ENCODE assay signal across 23 cellular contexts in the genomic region with DNA sequence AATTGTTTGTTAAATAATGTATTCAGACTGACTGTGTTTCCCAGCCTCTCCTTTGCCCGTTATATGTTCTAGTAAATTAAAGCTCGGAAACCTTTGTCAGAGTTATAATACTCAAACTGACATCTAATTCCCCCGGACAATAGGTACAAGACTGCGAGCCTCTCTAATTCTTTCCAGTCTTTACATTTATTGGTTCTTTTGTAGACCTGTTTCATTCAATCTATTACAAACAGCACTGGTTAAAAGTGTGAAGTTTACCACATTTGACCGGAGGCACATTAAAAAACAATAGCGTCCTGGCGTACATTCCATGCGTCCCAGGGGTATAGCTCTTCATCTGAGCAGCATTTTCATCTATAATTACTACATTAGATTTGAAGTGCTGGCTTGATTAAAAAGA. TPM values are rescaled to one million over a fixed set of nuclear protein-coding genes. Genes with fewer than 3 reads are reported as not detected.
"Had no signal": no experiment of that assay in that cellular context is flagged by ENCODE, and none has a peak within 500 bp of the region (broad histone marks: within the 10 kb centered on the region; RNA-seq: fewer than 3 reads in every experiment).

No MANE protein-coding gene starts in this region.

- H3K4me3 Mint-ChIP-seq: activated CD4-positive, alpha-beta T cell treated with anti-CD3 and anti-CD28 coated beads, Interleukin-2, amount 10 ng/mL, durations not matched to agents 24 days and 14 days; activated CD8-positive, alpha-beta memory T cell treated with anti-CD3 and anti-CD28 coated beads, Interleukin-2, amount 10 ng/mL, durations not matched to agents 7 days and 5 days; activated CD8-positive, alpha-beta T cell treated with anti-CD3 and anti-CD28 coated beads for 36 hours; activated naive CD4-positive, alpha-beta T cell treated with anti-CD3 and anti-CD28 coated beads, Interleukin-2, amount 10 ng/mL, durations not matched to agents 7 days and 5 days; natural killer cell treated with Interleukin-12 subunit alpha and Interleukin-12 subunit beta and Interleukin-15 and Interleukin-18, amount 100 ng/mL, for 72 hours had no signal

- H3K36me3 Mint-ChIP-seq: activated CD8-positive, alpha-beta memory T cell treated with anti-CD3 and anti-CD28 coated beads, Interleukin-2, amount 10 ng/mL, durations not matched to agents 7 days and 5 days; activated naive CD4-positive, alpha-beta T cell treated with anti-CD3 and anti-CD28 coated beads, Interleukin-2, amount 10 ng/mL, durations not matched to agents 7 days and 5 days; natural killer cell treated with Interleukin-12 subunit alpha and Interleukin-12 subunit beta and Interleukin-15 and Interleukin-18, amount 100 ng/mL, for 72 hours had no signal

- H3K27me3 Mint-ChIP-seq: activated CD4-positive, alpha-beta T cell treated with anti-CD3 and anti-CD28 coated beads, Interleukin-2, amount 10 ng/mL, durations not matched to agents 24 days and 14 days; activated CD8-positive, alpha-beta memory T cell treated with anti-CD3 and anti-CD28 coated beads, Interleukin-2, amount 10 ng/mL, durations not matched to agents 7 days and 5 days; activated naive CD4-positive, alpha-beta T cell treated with anti-CD3 and anti-CD28 coated beads, Interleukin-2, amount 10 ng/mL, durations not matched to agents 7 days and 5 days had no signal

- H3K9me3 ChIP-seq: left lung, stomach, transverse colon had no signal

- H3K27ac Mint-ChIP-seq: activated CD4-positive, alpha-beta T cell treated with anti-CD3 and anti-CD28 coated beads, Interleukin-2, amount 10 ng/mL, durations not matched to agents 24 days and 14 days; activated CD8-positive, alpha-beta memory T cell treated with anti-CD3 and anti-CD28 coated beads, Interleukin-2, amount 10 ng/mL, durations not matched to agents 7 days and 5 days; activated CD8-positive, alpha-beta T cell treated with anti-CD3 and anti-CD28 coated beads for 36 hours; activated naive CD4-positive, alpha-beta T cell treated with anti-CD3 and anti-CD28 coated beads, Interleukin-2, amount 10 ng/mL, durations not matched to agents 7 days and 5 days; natural killer cell treated with Interleukin-12 subunit alpha and Interleukin-12 subunit beta and Interleukin-15 and Interleukin-18, amount 100 ng/mL, for 72 hours had no signal

- DNase-seq: activated CD4-positive, alpha-beta T cell treated with anti-CD3 and anti-CD28 coated beads, Interleukin-2, amount 10 ng/mL, durations not matched to agents 24 days and 14 days; activated CD8-positive, alpha-beta memory T cell treated with anti-CD3 and anti-CD28 coated beads, Interleukin-2, amount 10 ng/mL, durations not matched to agents 7 days and 5 days; activated CD8-positive, alpha-beta T cell treated with anti-CD3 and anti-CD28 coated beads for 36 hours; activated effector memory CD4-positive, alpha-beta T cell treated with anti-CD3 and anti-CD28 coated beads, Interleukin-2, amount 50 U/mL, for 16 hours; activated naive CD4-positive, alpha-beta T cell treated with anti-CD3 and anti-CD28 coated beads, Interleukin-2, amount 10 ng/mL, durations not matched to agents 7 days and 5 days; activated T-cell treated with anti-CD3 and anti-CD28 coated beads for 4 hours; amygdala; dermis blood vessel endothelial cell; effector CD8-positive, alpha-beta T cell; foreskin melanocyte; hippocampal formation; left lung; midbrain; nucleus accumbens; right cardiac atrium; stimulated activated CD4-positive, alpha-beta T cell treated with anti-CD3 and anti-CD28 coated beads, Interleukin-1b, Interleukin-23, amount 100 ng/mL, for 48 hours; stomach; transverse colon had no signal

- H3K27me3 ChIP-seq: left lung, stomach, transverse colon had no signal

- H2AFZ ChIP-seq: parathyroid adenoma had no signal

- H3K27ac ChIP-seq: cardiac muscle cell, left lung, parathyroid adenoma, stomach, transverse colon had no signal

- H3K4me1 Mint-ChIP-seq: activated CD4-positive, alpha-beta T cell treated with anti-CD3 and anti-CD28 coated beads, Interleukin-2, amount 10 ng/mL, durations not matched to agents 24 days and 14 days; activated CD8-positive, alpha-beta memory T cell treated with anti-CD3 and anti-CD28 coated beads, Interleukin-2, amount 10 ng/mL, durations not matched to agents 7 days and 5 days; activated naive CD4-positive, alpha-beta T cell treated with anti-CD3 and anti-CD28 coated beads, Interleukin-2, amount 10 ng/mL, durations not matched to agents 7 days and 5 days had no signal

- H3K36me3 ChIP-seq: cardiac muscle cell, left lung, stomach, transverse colon had no signal

- H3K4me3 ChIP-seq: cardiac muscle cell, left lung, lung, stomach, transverse colon had no signal

- H3K9me3 Mint-ChIP-seq: activated CD4-positive, alpha-beta T cell treated with anti-CD3 and anti-CD28 coated beads, Interleukin-2, amount 10 ng/mL, durations not matched to agents 24 days and 14 days; activated CD8-positive, alpha-beta T cell treated with anti-CD3 and anti-CD28 coated beads for 36 hours; activated naive CD4-positive, alpha-beta T cell treated with anti-CD3 and anti-CD28 coated beads, Interleukin-2, amount 10 ng/mL, durations not matched to agents 7 days and 5 days had no signal

- ATAC-seq: activated CD8-positive, alpha-beta memory T cell treated with anti-CD3 and anti-CD28 coated beads, Interleukin-2, amount 10 ng/mL, durations not matched to agents 7 days and 5 days; activated CD8-positive, alpha-beta T cell treated with anti-CD3 and anti-CD28 coated beads for 36 hours; left lung; natural killer cell treated with Interleukin-12 subunit alpha and Interleukin-12 subunit beta and Interleukin-15 and Interleukin-18, amount 100 ng/mL, for 72 hours; right cardiac atrium had no signal

- H3K9ac ChIP-seq: parathyroid adenoma had no signal

- H3K4me1 ChIP-seq: left lung, parathyroid adenoma, stomach, transverse colon had no signal

RNA-seq across cellular contexts. Expression of a gene that starts 49.9 kb away (rescaled TPM):
- total RNA-seq: activated CD4-positive, alpha-beta T cell treated with anti-CD3 and anti-CD28 coated beads, Interleukin-2, amount 10 ng/mL, durations not matched to agents 24 days and 14 days; activated CD8-positive, alpha-beta memory T cell treated with anti-CD3 and anti-CD28 coated beads, Interleukin-2, amount 10 ng/mL, durations not matched to agents 7 days and 5 days; activated CD8-positive, alpha-beta T cell treated with anti-CD3 and anti-CD28 coated beads for 36 hours; natural killer cell treated with Interleukin-12 subunit alpha and Interleukin-12 subunit beta and Interleukin-15 and Interleukin-18, amount 100 ng/mL, for 72 hours; T-helper 2 cell treated with Interferon-gamma antibody and Interleukin-4, amounts not matched to agents 100 ng/mL and 5 ng/mL, for 36 hours had no signal
